ENCODE assay signal across 9 cellular contexts in genomic region chrY:24628237-24628935, GRCh38. TPM values are rescaled to one million over a fixed set of nuclear protein-coding genes. Genes with fewer than 3 reads are reported as not detected.
"Had no signal": no experiment of that assay in that cellular context is flagged by ENCODE, and none has a peak within 500 bp of the region (broad histone marks: within the 10 kb centered on the region; RNA-seq: fewer than 3 reads in every experiment).

No MANE protein-coding gene starts in this region.

RNA-seq across cellular contexts. Expression of gene BPY2B, which starts 10.6 kb away (rescaled TPM):
- total RNA-seq: HepG2, HT1080, IMR-90, NCI-H460, PC-9, Peyer's patch, Right ventricle myocardium superior, RPMI7951, SJSA1 had no signal
- polyA plus RNA-seq: HepG2, IMR-90 had no signal
